Comparison of ENCODE assay signal across 1 cellular context in the genomic region with DNA sequence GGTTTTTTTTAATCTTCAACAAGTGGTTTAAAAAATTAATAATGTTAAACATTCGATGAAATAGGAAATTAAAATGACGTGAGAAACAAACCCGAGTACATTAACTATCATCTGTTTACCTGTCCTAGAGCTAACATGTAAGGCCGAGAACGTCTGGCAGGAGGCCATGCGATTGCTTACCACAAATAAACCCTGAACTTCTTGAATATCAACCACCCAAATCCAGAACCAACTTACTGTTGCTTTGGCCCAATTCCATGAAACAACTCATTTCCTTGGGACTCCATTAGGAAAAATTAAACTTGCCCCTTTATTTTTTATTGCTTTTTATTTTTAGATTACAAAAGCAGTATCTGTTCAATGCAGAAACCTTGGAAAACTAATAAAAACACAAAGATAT.
TF ChIP-seq lines count a peak whose summit lies in the region.

No MANE protein-coding gene starts in this region.

TF ChIP-seq in HepG2, 621 proteins besides CTCF, POLR2A, EP300 and RAD21 (continued from another document):
- TF ChIP-seq, protein P1, sequence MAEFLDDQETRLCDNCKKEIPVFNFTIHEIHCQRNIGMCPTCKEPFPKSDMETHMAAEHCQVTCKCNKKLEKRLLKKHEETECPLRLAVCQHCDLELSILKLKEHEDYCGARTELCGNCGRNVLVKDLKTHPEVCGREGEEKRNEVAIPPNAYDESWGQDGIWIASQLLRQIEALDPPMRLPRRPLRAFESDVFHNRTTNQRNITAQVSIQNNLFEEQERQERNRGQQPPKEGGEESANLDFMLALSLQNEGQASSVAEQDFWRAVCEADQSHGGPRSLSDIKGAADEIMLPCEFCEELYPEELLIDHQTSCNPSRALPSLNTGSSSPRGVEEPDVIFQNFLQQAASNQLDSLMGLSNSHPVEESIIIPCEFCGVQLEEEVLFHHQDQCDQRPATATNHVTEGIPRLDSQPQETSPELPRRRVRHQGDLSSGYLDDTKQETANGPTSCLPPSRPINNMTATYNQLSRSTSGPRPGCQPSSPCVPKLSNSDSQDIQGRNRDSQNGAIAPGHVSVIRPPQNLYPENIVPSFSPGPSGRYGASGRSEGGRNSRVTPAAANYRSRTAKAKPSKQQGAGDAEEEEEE (CRISPR knock-in tag; IDR thresholded peaks at IDR 0.05; ENCODE audit: borderline replicate concordance): no peak
- TF ChIP-seq HDAC1 (CRISPR knock-in tag; IDR thresholded peaks at IDR 0.05): no peak
- TF ChIP-seq, protein P2, sequence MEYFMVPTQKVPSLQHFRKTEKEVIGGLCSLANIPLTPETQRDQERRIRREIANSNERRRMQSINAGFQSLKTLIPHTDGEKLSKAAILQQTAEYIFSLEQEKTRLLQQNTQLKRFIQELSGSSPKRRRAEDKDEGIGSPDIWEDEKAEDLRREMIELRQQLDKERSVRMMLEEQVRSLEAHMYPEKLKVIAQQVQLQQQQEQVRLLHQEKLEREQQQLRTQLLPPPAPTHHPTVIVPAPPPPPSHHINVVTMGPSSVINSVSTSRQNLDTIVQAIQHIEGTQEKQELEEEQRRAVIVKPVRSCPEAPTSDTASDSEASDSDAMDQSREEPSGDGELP (IDR thresholded peaks at IDR 0.05; ENCODE audit: borderline replicate concordance, low read depth): no peak
- TF ChIP-seq KLF16 (CRISPR knock-in tag; IDR thresholded peaks at IDR 0.05): no peak
- no peak for TF ChIP-seq MBD4 (IDR thresholded peaks at IDR 0.05; ENCODE audit: borderline replicate concordance, low read length)
- TF ChIP-seq HOXA5 (CRISPR knock-in tag; IDR thresholded peaks at IDR 0.05): no peak
- no peak for TF ChIP-seq PPARG (CRISPR knock-in tag; conservative IDR thresholded peaks at IDR 0.05)
- no peak for TF ChIP-seq ZNF792 (CRISPR knock-in tag; IDR thresholded peaks at IDR 0.05)
